ENCODE assay signal across 32 cellular contexts in genomic region chr10:112779025-112779765, GRCh38.
DNase-seq lines count a peak whose midpoint lies in the region; ATAC-seq and TF ChIP-seq lines count a peak whose summit lies in the region.
"Had no signal": no experiment of that assay in that cellular context is flagged by ENCODE, and none has a peak within 500 bp of the region (broad histone marks: within the 10 kb centered on the region; RNA-seq: fewer than 3 reads in every experiment).

No MANE protein-coding gene starts in this region.

- no peak overlapping the region for H4K8ac ChIP-seq in mesenchymal stem cell (ENCODE audit: low read length)

- H2AFZ ChIP-seq in mesenchymal stem cell (ENCODE audit: low read depth, low read length), result no peak overlapping the region

- H2BK15ac ChIP-seq in mesenchymal stem cell (ENCODE audit: low read depth, poor library complexity, severe bottlenecking), result no peak overlapping the region

- intact Hi-C loops in heart left ventricle (cut with DNase I) (no loop called here), uterus (cut with DNase I; ENCODE audit: low total_unique reads) (no loop called here), A673 (cut with micrococcal nuclease; ENCODE audit: unreplicated experiment) (no loop called here)

- CTCF ChIA-PET in A673 (lab: Charles Lee), result no interaction called here

- in situ Hi-C loops in ACHN (cut with HindIII; ENCODE audit: low pct_ligation_motif_present, low pct_unique_long_range_greater_than_20kb, low sequenced_read_pairs), result no loop called here

- H3K79me1 ChIP-seq in mesenchymal stem cell (replicated peaks; ENCODE audit: low read length, poor library complexity, severe bottlenecking), result peaks cover 10% of the 10 kb centered on the region

- DNase-seq in cardiac muscle cell (ENCODE audit: low read depth in 1 of 2, low spot score in 1 of 2), result no peak
- no peak for DNase-seq in heart left ventricle
- no peak for DNase-seq in adipocyte (ENCODE audit: low read depth)
- peak; percentile 36 for DNase-seq in mesenchymal stem cell
- no peak for DNase-seq in uterus
- DNase-seq in ACHN, result no peak
- DNase-seq in A673 (ENCODE audit: low spot score), result no peak
- no peak for DNase-seq in stimulated activated CD4-positive, alpha-beta T cell treated with anti-CD3 and anti-CD28 coated beads, Interleukin-2, amount 100 ng/mL, for 48 hours
- DNase-seq: activated CD4-positive, alpha-beta T cell treated with anti-CD3 and anti-CD28 coated beads, Interleukin-2, amount 50 U/mL, for 48 hours; activated CD4-positive, CD25-positive, alpha-beta regulatory T cell; activated CD8-positive, alpha-beta memory T cell treated with anti-CD3 and anti-CD28 coated beads, Interleukin-2, amount 50 U/mL, for 4 hours; activated naive CD8-positive, alpha-beta T cell treated with anti-CD3 and anti-CD28 coated beads for 36 hours; COR-L47; EL; foreskin fibroblast; HCEC 1CT; hippocampal formation; immature natural killer cell; left lung; NCI-H1436; nephron progenitor cell; OCI-M1; Right ventricle myocardium superior; sigmoid colon; stimulated activated CD4-positive, alpha-beta T cell treated with anti-CD3 and anti-CD28 coated beads, Interleukin-15, amount 100 ng/mL, for 24 hours; stimulated activated naive CD8-positive, alpha-beta T cell treated with anti-CD3 and anti-CD28 coated beads, Interleukin-15, amount 100 ng/mL, for 72 hours; T-helper 9 cell had no signal

- H3K36me3 ChIP-seq in cardiac muscle cell (no peaks in the 10 kb centered on the region), heart left ventricle (no peaks in the 10 kb centered on the region), adipocyte (ENCODE audit: control insufficient read depth, insufficient read depth, low read length, severe bottlenecking) (no peaks in the 10 kb centered on the region), mesenchymal stem cell (ENCODE audit: control insufficient read depth in 1 of 2, insufficient read depth in 2 of 2, low read depth in 1 of 2, low read length in 2 of 2) (peaks cover 0 to 7% of the 10 kb centered on the region in 2 experiments), uterus (no peaks in the 10 kb centered on the region), A673 (ENCODE audit: insufficient read depth, low read length, poor library complexity, severe bottlenecking) (no peaks in the 10 kb centered on the region)
- H3K36me3 ChIP-seq: left lung, sigmoid colon had no signal

- no peak overlapping the region for H2BK120ac ChIP-seq in mesenchymal stem cell (ENCODE audit: low read depth, low read length)

- no peaks in the 10 kb centered on the region for H3K27me3 ChIP-seq in cardiac muscle cell
- no peaks in the 10 kb centered on the region for H3K27me3 ChIP-seq in heart left ventricle
- no peaks in the 10 kb centered on the region for H3K27me3 ChIP-seq in adipocyte (replicated peaks; ENCODE audit: control insufficient read depth, insufficient read depth, low read length)
- no peaks in the 10 kb centered on the region for H3K27me3 ChIP-seq in mesenchymal stem cell (ENCODE audit: control insufficient read depth in 1 of 2, insufficient read depth in 1 of 2, low read length in 2 of 2)
- H3K27me3 ChIP-seq in uterus, result no peaks in the 10 kb centered on the region
- no peaks in the 10 kb centered on the region for H3K27me3 ChIP-seq in A673 (replicated peaks; ENCODE audit: insufficient read depth, low read depth, low read length, poor library complexity)
- H3K27me3 ChIP-seq: BLaER1, left lung, sigmoid colon, tibial nerve had no signal

- WGBS in heart left ventricle, 4 donors, result 69 to 77% (median 73%) methylated on average over 7 of the region's 7 CpGs
- WGBS in mesenchymal stem cell, result 54% methylated on average over 4 of the region's 7 CpGs

- no peak for TF ChIP-seq CTCF in cardiac muscle cell (IDR thresholded peaks at IDR 0.05; ENCODE audit: low read depth, low read length)
- TF ChIP-seq CTCF in heart left ventricle (IDR thresholded peaks at IDR 0.05), result no peak
- no peak for TF ChIP-seq CTCF in uterus (IDR thresholded peaks at IDR 0.05)
- TF ChIP-seq CTCF in A673 (conservative IDR thresholded peaks at IDR 0.05; ENCODE audit: low read depth, low read length), result no peak

- H3K4me1 ChIP-seq in cardiac muscle cell (ENCODE audit: low read depth) (peaks cover 54% of the 10 kb centered on the region), heart left ventricle (peaks cover 0 to 17% (median 0%) of the 10 kb centered on the region in 12 donors), adipocyte (ENCODE audit: control insufficient read depth, insufficient read depth, low read length) (peaks cover 51% of the 10 kb centered on the region), mesenchymal stem cell (ENCODE audit: control insufficient read depth, insufficient read depth, low read depth, low read length) (peaks cover 11% of the 10 kb centered on the region), uterus (no peaks in the 10 kb centered on the region), A673 (ENCODE audit: insufficient read depth, low read length, poor library complexity, severe bottlenecking) (peaks cover 11% of the 10 kb centered on the region)
- H3K4me1 ChIP-seq: BLaER1, left lung had no signal

- no peak overlapping the region for H3K4me2 ChIP-seq in mesenchymal stem cell (ENCODE audit: low read length, poor library complexity, severe bottlenecking)
- H3K4me2 ChIP-seq: BLaER1 had no signal

- no peaks in the 10 kb centered on the region for H3K9me3 ChIP-seq in cardiac muscle cell (ENCODE audit: low read depth)
- no peaks in the 10 kb centered on the region for H3K9me3 ChIP-seq in heart left ventricle
- no peaks in the 10 kb centered on the region for H3K9me3 ChIP-seq in adipocyte (ENCODE audit: control insufficient read depth, low read length)
- H3K9me3 ChIP-seq in mesenchymal stem cell (ENCODE audit: control insufficient read depth, low read length), result no peaks in the 10 kb centered on the region
- H3K9me3 ChIP-seq in uterus, result no peaks in the 10 kb centered on the region
- no peaks in the 10 kb centered on the region for H3K9me3 ChIP-seq in A673 (ENCODE audit: low read depth, low read length, poor library complexity, severe bottlenecking)
- H3K9me3 ChIP-seq: A549, BLaER1, left lung, sigmoid colon, tibial nerve had no signal

- H2BK12ac ChIP-seq in mesenchymal stem cell (ENCODE audit: low read length in 2 of 2), result no peak overlapping the region

- POLR2A ChIA-PET in A673 (lab: Charles Lee; ENCODE audit: low non-redundant PET), result no interaction called here

- no peak overlapping the region for H3K14ac ChIP-seq in mesenchymal stem cell (ENCODE audit: low read length in 2 of 2)

- BruUV-seq in A673 (replicated peaks; lab: Mats Ljungman, UMichigan), result no TSS peak

- no peak overlapping the region for H3K23ac ChIP-seq in mesenchymal stem cell (ENCODE audit: low read length in 2 of 2)

- H3K4me3 ChIP-seq in cardiac muscle cell (no peak overlapping the region), heart left ventricle (no peak overlapping the region), adipocyte (ENCODE audit: low read length) (peak overlapping the region; percentile 23), mesenchymal stem cell (ENCODE audit: insufficient read depth in 1 of 2, low read depth in 1 of 2, low read length in 2 of 2) (no peak overlapping the region), uterus (no peak overlapping the region), A673 (ENCODE audit: low read depth, low read length, poor library complexity, severe bottlenecking) (no peak overlapping the region)
- H3K4me3 ChIP-seq: A549, BLaER1, K562, left lung, sigmoid colon, tibial nerve had no signal

- ATAC-seq in heart left ventricle, result no peak
- ATAC-seq: A549; activated T-helper 17 cell treated with anti-CD3 and anti-CD28 coated beads, Interleukin-2, amount 50 U/mL, for 72 hours; K562; stimulated activated naive CD8-positive, alpha-beta T cell treated with anti-CD3 and anti-CD28 coated beads, Interleukin-15, amount 100 ng/mL, for 72 hours had no signal

- H3K9ac ChIP-seq in adipocyte (ENCODE audit: low read length) (peak overlapping the region; percentile 32), mesenchymal stem cell (ENCODE audit: low read length) (peak overlapping the region; percentile 18)
- H3K9ac ChIP-seq: BLaER1 had no signal

- H3K27ac ChIP-seq in cardiac muscle cell (peak overlapping the region; percentile 55), heart left ventricle (peak overlapping the region in 3 of 12 donors; percentile 1 to 32 (median 13)), mesenchymal stem cell (ENCODE audit: low read length, poor library complexity, severe bottlenecking) (no peak overlapping the region), uterus (peak overlapping the region; percentile 21 to 48), A673 (ENCODE audit: low read depth, low read length, poor library complexity, severe bottlenecking) (no peak overlapping the region)
- H3K27ac ChIP-seq: A549, BLaER1, left lung, tibial nerve had no signal

- no peak overlapping the region for H4K91ac ChIP-seq in mesenchymal stem cell (ENCODE audit: low read length)

- H3K18ac ChIP-seq in mesenchymal stem cell (ENCODE audit: low read depth in 1 of 2, low read length in 2 of 2), result no peak overlapping the region

- no peak overlapping the region for H2BK5ac ChIP-seq in mesenchymal stem cell (ENCODE audit: low read depth, low read length, poor library complexity, severe bottlenecking)

- TF ChIP-seq POLR2A in heart left ventricle (IDR thresholded peaks at IDR 0.05) (no peak), uterus (IDR thresholded peaks at IDR 0.05) (no peak)

- H3K4ac ChIP-seq in mesenchymal stem cell (ENCODE audit: low read depth in 1 of 2, low read length in 2 of 2), result no peak overlapping the region

- H2AK5ac ChIP-seq in mesenchymal stem cell (ENCODE audit: low read length, severe bottlenecking), result no peak overlapping the region

Comparison
In these comparisons a context has a peak if more than half of its experiments do, and no peak if none do; other contexts are left out.
1. H3K27ac ChIP-seq: peak in cardiac muscle cell (single experiment) and uterus (2 of 2); none in mesenchymal stem cell (single experiment) and A673 (single experiment).